In genomic region chr3:186512570-186513302, GRCh38 we compare ENCODE assay signal across 18 cellular contexts. TPM values are rescaled to one million over a fixed set of nuclear protein-coding genes. Genes with fewer than 3 reads are reported as not detected.
A peak's percentile ranks its signal among the peaks of the same experiment; 100 is the strongest.
DNase-seq lines count a peak whose midpoint lies in the region; ATAC-seq, FAIRE-seq and TF ChIP-seq lines count a peak whose summit lies in the region.
"Had no signal": no experiment of that assay in that cellular context is flagged by ENCODE, and none has a peak within 500 bp of the region (broad histone marks: within the 10 kb centered on the region; RNA-seq: fewer than 3 reads in every experiment).

No MANE protein-coding gene starts in this region.

- H3K4me3 Mint-ChIP-seq in T-helper 17 cell (no peak overlapping the region), neural crest cell (no peak overlapping the region)
- no peak overlapping the region for H3K4me3 Mint-ChIP-seq in activated T-cell treated with anti-CD3 and anti-CD28 coated beads, Interleukin-2, amount 50 U/mL, for 72 hours
- H3K4me3 Mint-ChIP-seq: T-cell had no signal

- no peak for ATAC-seq in T-helper 17 cell
- no peak for ATAC-seq in GM21423 (IDR thresholded peaks at IDR 0.05; ENCODE audit: unreplicated experiment)
- ATAC-seq in activated T-cell treated with anti-CD3 and anti-CD28 coated beads, Interleukin-2, amount 50 U/mL, for 72 hours (replicated peaks in 1 of 2): no peak
- ATAC-seq: T-cell had no signal

- no peaks in the 10 kb centered on the region for H3K9me3 Mint-ChIP-seq in neural crest cell
- no peaks in the 10 kb centered on the region for H3K9me3 Mint-ChIP-seq in activated T-cell treated with anti-CD3 and anti-CD28 coated beads, Interleukin-2, amount 50 U/mL, for 72 hours
- H3K9me3 Mint-ChIP-seq: CD4-positive, CD25-positive, alpha-beta regulatory T cell; T-cell had no signal

- no peak for FAIRE-seq in GM12891 (lab: Jason Lieb, UNC)
- FAIRE-seq: RCC 7860 had no signal

- H3K36me3 Mint-ChIP-seq in T-helper 17 cell (ENCODE audit: low read depth) (no peaks in the 10 kb centered on the region), neural crest cell (ENCODE audit: low read depth) (no peaks in the 10 kb centered on the region)
- H3K36me3 Mint-ChIP-seq in activated T-cell treated with anti-CD3 and anti-CD28 coated beads, Interleukin-2, amount 50 U/mL, for 72 hours (ENCODE audit: insufficient read depth in 2 of 2): peaks cover 0 to 6% of the 10 kb centered on the region in 2 donors
- H3K36me3 Mint-ChIP-seq: CD4-positive, CD25-positive, alpha-beta regulatory T cell; T-cell had no signal

- H3K9me3 ChIP-seq in T-helper 17 cell (ENCODE audit: control insufficient read depth, low read length, poor library complexity, severe bottlenecking): no peaks in the 10 kb centered on the region
- H3K9me3 ChIP-seq: SJCRH30 had no signal

- TF ChIP-seq CTCF in GM20000 (IDR thresholded peaks at IDR 0.05; ENCODE audit: extremely low read depth, missing control alignments): no peak
- no peak for TF ChIP-seq CTCF in neural crest cell (conservative IDR thresholded peaks at IDR 0.05)

- H3K27me3 Mint-ChIP-seq in T-helper 17 cell: no peaks in the 10 kb centered on the region
- H3K27me3 Mint-ChIP-seq in neural crest cell (ENCODE audit: low read depth): peaks cover 20% of the 10 kb centered on the region
- H3K27me3 Mint-ChIP-seq in activated T-cell treated with anti-CD3 and anti-CD28 coated beads, Interleukin-2, amount 50 U/mL, for 72 hours (ENCODE audit: low read depth): no peaks in the 10 kb centered on the region
- H3K27me3 Mint-ChIP-seq: CD4-positive, CD25-positive, alpha-beta regulatory T cell; T-cell had no signal

- H3K4me1 Mint-ChIP-seq in T-helper 17 cell: peaks cover 37% of the 10 kb centered on the region
- peaks cover 6% of the 10 kb centered on the region for H3K4me1 Mint-ChIP-seq in neural crest cell
- peaks cover 87% of the 10 kb centered on the region for H3K4me1 Mint-ChIP-seq in activated T-cell treated with anti-CD3 and anti-CD28 coated beads, Interleukin-2, amount 50 U/mL, for 72 hours (ENCODE audit: low read depth)

- H3K27ac Mint-ChIP-seq in T-helper 17 cell (peak overlapping the region; percentile 80), neural crest cell (ENCODE audit: unreplicated experiment) (peak overlapping the region; percentile 9)
- no peak overlapping the region for H3K27ac Mint-ChIP-seq in activated T-cell treated with anti-CD3 and anti-CD28 coated beads, Interleukin-2, amount 50 U/mL, for 72 hours
- H3K27ac Mint-ChIP-seq: CD4-positive, CD25-positive, alpha-beta regulatory T cell; T-cell had no signal

- no peak for TF ChIP-seq POLR2A in GM12891 (IDR thresholded peaks at IDR 0.05; ENCODE audit: low read depth, low read length)

- DNase-seq in GM12891 (ENCODE audit: insufficient read length, low spot score) (no peak), GM20000 (ENCODE audit: low spot score) (peak; percentile 33), T-helper 17 cell (no peak), neural crest cell (ENCODE audit: low read depth, low spot score) (no peak), islet precursor cell (no peak)
- DNase-seq in activated T-cell treated with anti-CD3 and anti-CD28 coated beads, Interleukin-2, amount 50 U/mL, for 72 hours: no peak
- DNase-seq: CD4-positive, CD25-positive, alpha-beta regulatory T cell; COR-L47; DMS79 treated with DMSO at 0.1 percent for 48 hours; H7; NCI-H187; NCI-H446; NCI-H526; OCI-M1; SJCRH30; T-cell had no signal

TF ChIP-seq in GM12891, 5 proteins besides CTCF, POLR2A, EP300 and RAD21:
- no peak for TF ChIP-seq PAX5 (IDR thresholded peaks at IDR 0.05; ENCODE audit: insufficient read depth, low read length, severe bottlenecking)
- no peak for TF ChIP-seq POU2F2 (IDR thresholded peaks at IDR 0.05; ENCODE audit: low read depth, low read length)
- no peak for TF ChIP-seq POLR2AphosphoS5 (IDR thresholded peaks at IDR 0.05; ENCODE audit: low read depth, low read length)
- 0 out of 2 replicates have a peak, but pooled peaks have one; percentile 17 for TF ChIP-seq SPI1 (IDR thresholded peaks at IDR 0.05; ENCODE audit: low read depth, low read length)
- TF ChIP-seq TAF1 (IDR thresholded peaks at IDR 0.05; ENCODE audit: low read depth, low read length): no peak

RNA-seq across cellular contexts. Expression of gene CRYGS, which starts 31.4 kb away (rescaled TPM):
- polyA plus RNA-seq in GM12891 (2012; ENCODE audit: low read depth, missing spikeins): 2.1 TPM
- total RNA-seq in T-helper 17 cell (1 to 10 TPM; 2.7 to 4.3 TPM), neural crest cell (4.3 and 4.7 TPM in 2 replicates)
- total RNA-seq in activated T-cell treated with anti-CD3 and anti-CD28 coated beads, Interleukin-2, amount 50 U/mL, for 72 hours: 1 to 10 TPM; 7.0 to 7.1 TPM

RNA-seq across cellular contexts. Expression of gene TBCCD1, which starts 54.4 kb away (rescaled TPM):
- polyA plus RNA-seq in GM12891 (2012; ENCODE audit: low read depth, missing spikeins): 4.4 TPM
- total RNA-seq in T-helper 17 cell (10 to 100 TPM; 12.9 to 14.2 TPM), neural crest cell (18.7 and 20.1 TPM in 2 replicates)
- total RNA-seq in activated T-cell treated with anti-CD3 and anti-CD28 coated beads, Interleukin-2, amount 50 U/mL, for 72 hours: 10 to 100 TPM; 13.6 to 16.2 TPM

RNA-seq across cellular contexts. Expression of gene DNAJB11, which starts 57.8 kb away (rescaled TPM):
- 34.4 TPM for polyA plus RNA-seq in GM12891 (2012; ENCODE audit: low read depth, missing spikeins)
- total RNA-seq in T-helper 17 cell: 100 to 1,000 TPM in 1 of 2 donors, 10 to 100 TPM in 1; 83.4 to 101 TPM
- total RNA-seq in neural crest cell: 48.9 and 53.5 TPM in 2 replicates
- total RNA-seq in activated T-cell treated with anti-CD3 and anti-CD28 coated beads, Interleukin-2, amount 50 U/mL, for 72 hours: 10 to 100 TPM; 29.7 to 34.2 TPM
